Comparison of ENCODE assay signal across 1 cellular context in the genomic region with DNA sequence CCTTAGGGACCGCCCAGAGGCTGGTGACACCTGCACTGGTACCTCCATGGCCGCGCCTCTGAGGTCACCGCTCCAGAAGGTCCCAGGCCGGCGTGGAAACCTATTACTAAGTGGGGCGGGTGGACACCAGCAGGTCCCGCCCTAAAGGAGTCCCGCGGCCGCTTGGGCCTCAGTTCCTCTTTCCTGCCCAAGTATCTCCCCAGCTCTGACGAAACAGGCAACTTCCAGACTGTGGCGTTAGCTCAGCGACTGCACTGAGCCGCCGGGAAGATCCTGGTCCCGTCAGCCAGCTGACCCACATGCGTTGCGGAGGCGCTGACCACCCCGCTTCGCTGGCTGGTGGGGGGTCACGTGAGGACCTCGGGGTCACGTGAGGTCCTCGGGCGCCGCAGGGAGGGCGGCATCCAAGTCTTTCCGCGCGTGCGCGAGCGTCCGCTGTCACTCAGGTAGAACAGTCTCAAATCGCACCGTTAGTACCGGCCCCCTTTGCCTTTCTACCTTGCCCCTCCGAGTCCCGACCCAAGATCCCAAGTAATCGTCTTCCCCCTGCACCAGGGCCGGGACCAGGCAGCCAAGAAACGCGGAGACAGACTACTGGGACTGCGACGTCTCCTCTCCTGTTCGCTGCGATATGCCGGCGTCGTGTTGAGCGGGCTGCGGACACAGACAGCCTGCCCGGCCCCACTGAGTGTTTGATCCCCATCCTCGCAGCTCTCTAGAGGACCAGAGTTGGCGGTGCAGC.
TF ChIP-seq lines count a peak whose summit lies in the region.

No MANE protein-coding gene starts in this region.

TF ChIP-seq in HepG2, 621 proteins besides CTCF, POLR2A, EP300 and RAD21 (continued from another document and continues in another):
- TF ChIP-seq, protein P1, sequence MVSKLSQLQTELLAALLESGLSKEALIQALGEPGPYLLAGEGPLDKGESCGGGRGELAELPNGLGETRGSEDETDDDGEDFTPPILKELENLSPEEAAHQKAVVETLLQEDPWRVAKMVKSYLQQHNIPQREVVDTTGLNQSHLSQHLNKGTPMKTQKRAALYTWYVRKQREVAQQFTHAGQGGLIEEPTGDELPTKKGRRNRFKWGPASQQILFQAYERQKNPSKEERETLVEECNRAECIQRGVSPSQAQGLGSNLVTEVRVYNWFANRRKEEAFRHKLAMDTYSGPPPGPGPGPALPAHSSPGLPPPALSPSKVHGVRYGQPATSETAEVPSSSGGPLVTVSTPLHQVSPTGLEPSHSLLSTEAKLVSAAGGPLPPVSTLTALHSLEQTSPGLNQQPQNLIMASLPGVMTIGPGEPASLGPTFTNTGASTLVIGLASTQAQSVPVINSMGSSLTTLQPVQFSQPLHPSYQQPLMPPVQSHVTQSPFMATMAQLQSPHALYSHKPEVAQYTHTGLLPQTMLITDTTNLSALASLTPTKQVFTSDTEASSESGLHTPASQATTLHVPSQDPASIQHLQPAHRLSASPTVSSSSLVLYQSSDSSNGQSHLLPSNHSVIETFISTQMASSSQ (IDR thresholded peaks at IDR 0.05; ENCODE audit: low read depth): no peak
- TF ChIP-seq, protein P1 (CRISPR knock-in tag; IDR thresholded peaks at IDR 0.05; ENCODE audit: borderline replicate concordance): no peak
- no peak for TF ChIP-seq TBX3 (IDR thresholded peaks at IDR 0.05; ENCODE audit: borderline replicate concordance)
- no peak for TF ChIP-seq SMAD3 (CRISPR knock-in tag; IDR thresholded peaks at IDR 0.05)
- TF ChIP-seq, protein P2, sequence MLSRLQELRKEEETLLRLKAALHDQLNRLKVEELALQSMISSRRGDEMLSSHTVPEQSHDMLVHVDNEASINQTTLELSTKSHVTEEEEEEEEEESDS (CRISPR knock-in tag; IDR thresholded peaks at IDR 0.05; ENCODE audit: borderline replicate concordance): no peak
- TF ChIP-seq ELF3 (CRISPR knock-in tag; IDR thresholded peaks at IDR 0.05): no peak
- no peak for TF ChIP-seq ZNF33A (CRISPR knock-in tag; IDR thresholded peaks at IDR 0.05; ENCODE audit: borderline replicate concordance)
- TF ChIP-seq, protein P3, sequence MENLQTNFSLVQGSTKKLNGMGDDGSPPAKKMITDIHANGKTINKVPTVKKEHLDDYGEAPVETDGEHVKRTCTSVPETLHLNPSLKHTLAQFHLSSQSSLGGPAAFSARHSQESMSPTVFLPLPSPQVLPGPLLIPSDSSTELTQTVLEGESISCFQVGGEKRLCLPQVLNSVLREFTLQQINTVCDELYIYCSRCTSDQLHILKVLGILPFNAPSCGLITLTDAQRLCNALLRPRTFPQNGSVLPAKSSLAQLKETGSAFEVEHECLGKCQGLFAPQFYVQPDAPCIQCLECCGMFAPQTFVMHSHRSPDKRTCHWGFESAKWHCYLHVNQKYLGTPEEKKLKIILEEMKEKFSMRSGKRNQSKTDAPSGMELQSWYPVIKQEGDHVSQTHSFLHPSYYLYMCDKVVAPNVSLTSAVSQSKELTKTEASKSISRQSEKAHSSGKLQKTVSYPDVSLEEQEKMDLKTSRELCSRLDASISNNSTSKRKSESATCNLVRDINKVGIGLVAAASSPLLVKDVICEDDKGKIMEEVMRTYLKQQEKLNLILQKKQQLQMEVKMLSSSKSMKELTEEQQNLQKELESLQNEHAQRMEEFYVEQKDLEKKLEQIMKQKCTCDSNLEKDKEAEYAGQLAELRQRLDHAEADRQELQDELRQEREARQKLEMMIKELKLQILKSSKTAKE (CRISPR knock-in tag; IDR thresholded peaks at IDR 0.05; ENCODE audit: borderline replicate concordance): no peak
- TF ChIP-seq ETV6 (CRISPR knock-in tag; conservative IDR thresholded peaks at IDR 0.05): no peak
- TF ChIP-seq ZNF20 (CRISPR knock-in tag; IDR thresholded peaks at IDR 0.05): no peak
- 0 out of 2 replicates have a peak, but pooled peaks have one; percentile 51 for TF ChIP-seq ZNF124 (CRISPR knock-in tag; IDR thresholded peaks at IDR 0.05)
- peak; percentile 85; the same call in 1 of the 2 replicates for TF ChIP-seq ZNF546 (CRISPR knock-in tag; conservative IDR thresholded peaks at IDR 0.05)
- TF ChIP-seq ZNF737 (CRISPR knock-in tag; IDR thresholded peaks at IDR 0.05; ENCODE audit: borderline replicate concordance): no peak
- TF ChIP-seq, protein P4, sequence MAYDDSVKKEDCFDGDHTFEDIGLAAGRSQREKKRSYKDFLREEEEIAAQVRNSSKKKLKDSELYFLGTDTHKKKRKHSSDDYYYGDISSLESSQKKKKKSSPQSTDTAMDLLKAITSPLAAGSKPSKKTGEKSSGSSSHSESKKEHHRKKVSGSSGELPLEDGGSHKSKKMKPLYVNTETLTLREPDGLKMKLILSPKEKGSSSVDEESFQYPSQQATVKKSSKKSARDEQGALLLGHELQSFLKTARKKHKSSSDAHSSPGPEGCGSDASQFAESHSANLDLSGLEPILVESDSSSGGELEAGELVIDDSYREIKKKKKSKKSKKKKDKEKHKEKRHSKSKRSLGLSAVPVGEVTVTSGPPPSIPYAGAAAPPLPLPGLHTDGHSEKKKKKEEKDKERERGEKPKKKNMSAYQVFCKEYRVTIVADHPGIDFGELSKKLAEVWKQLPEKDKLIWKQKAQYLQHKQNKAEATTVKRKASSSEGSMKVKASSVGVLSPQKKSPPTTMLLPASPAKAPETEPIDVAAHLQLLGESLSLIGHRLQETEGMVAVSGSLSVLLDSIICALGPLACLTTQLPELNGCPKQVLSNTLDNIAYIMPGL (CRISPR knock-in tag; IDR thresholded peaks at IDR 0.05; ENCODE audit: borderline replicate concordance in 1 of 2, low read depth in 1 of 2): peak in 1 of 2 experiments; percentile 24; a peak in 1 of 4 replicates
- TF ChIP-seq, protein P5, sequence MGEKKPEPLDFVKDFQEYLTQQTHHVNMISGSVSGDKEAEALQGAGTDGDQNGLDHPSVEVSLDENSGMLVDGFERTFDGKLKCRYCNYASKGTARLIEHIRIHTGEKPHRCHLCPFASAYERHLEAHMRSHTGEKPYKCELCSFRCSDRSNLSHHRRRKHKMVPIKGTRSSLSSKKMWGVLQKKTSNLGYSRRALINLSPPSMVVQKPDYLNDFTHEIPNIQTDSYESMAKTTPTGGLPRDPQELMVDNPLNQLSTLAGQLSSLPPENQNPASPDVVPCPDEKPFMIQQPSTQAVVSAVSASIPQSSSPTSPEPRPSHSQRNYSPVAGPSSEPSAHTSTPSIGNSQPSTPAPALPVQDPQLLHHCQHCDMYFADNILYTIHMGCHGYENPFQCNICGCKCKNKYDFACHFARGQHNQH (CRISPR knock-in tag; IDR thresholded peaks at IDR 0.05): 0 out of 2 replicates have a peak, but pooled peaks have one; percentile 20
- no peak for TF ChIP-seq SSRP1 (CRISPR knock-in tag; IDR thresholded peaks at IDR 0.05)
- TF ChIP-seq HOXA5 (CRISPR knock-in tag; IDR thresholded peaks at IDR 0.05): no peak
- TF ChIP-seq, protein P6, sequence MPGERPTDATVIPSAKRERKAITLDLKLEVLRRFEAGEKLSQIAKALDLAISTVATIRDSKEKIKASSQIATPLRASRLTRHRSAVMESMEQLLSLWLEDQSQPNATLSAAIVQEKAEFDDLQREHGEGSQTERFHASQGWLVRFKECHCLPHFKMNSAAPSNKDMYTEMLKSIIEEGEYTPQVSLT (CRISPR knock-in tag; IDR thresholded peaks at IDR 0.05; ENCODE audit: borderline replicate concordance, low read depth): no peak
- TF ChIP-seq, protein P7, sequence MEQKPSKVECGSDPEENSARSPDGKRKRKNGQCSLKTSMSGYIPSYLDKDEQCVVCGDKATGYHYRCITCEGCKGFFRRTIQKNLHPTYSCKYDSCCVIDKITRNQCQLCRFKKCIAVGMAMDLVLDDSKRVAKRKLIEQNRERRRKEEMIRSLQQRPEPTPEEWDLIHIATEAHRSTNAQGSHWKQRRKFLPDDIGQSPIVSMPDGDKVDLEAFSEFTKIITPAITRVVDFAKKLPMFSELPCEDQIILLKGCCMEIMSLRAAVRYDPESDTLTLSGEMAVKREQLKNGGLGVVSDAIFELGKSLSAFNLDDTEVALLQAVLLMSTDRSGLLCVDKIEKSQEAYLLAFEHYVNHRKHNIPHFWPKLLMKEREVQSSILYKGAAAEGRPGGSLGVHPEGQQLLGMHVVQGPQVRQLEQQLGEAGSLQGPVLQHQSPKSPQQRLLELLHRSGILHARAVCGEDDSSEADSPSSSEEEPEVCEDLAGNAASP (CRISPR knock-in tag; IDR thresholded peaks at IDR 0.05; ENCODE audit: borderline replicate concordance): peak; percentile 94
- TF ChIP-seq ZNF282 (IDR thresholded peaks at IDR 0.05; ENCODE audit: partially characterized antibody): no peak
- TF ChIP-seq ARNT (IDR thresholded peaks at IDR 0.05): no peak
- no peak for TF ChIP-seq RCOR2 (CRISPR knock-in tag; IDR thresholded peaks at IDR 0.05)
- no peak for TF ChIP-seq JARID2 (CRISPR knock-in tag; IDR thresholded peaks at IDR 0.05; ENCODE audit: insufficient replicate concordance)
- no peak for TF ChIP-seq PTBP1 (IDR thresholded peaks at IDR 0.05; ENCODE audit: low read depth, low read length, poor library complexity, severe bottlenecking)
- no peak for TF ChIP-seq MIXL1 (CRISPR knock-in tag; IDR thresholded peaks at IDR 0.05)
- TF ChIP-seq, protein P8, sequence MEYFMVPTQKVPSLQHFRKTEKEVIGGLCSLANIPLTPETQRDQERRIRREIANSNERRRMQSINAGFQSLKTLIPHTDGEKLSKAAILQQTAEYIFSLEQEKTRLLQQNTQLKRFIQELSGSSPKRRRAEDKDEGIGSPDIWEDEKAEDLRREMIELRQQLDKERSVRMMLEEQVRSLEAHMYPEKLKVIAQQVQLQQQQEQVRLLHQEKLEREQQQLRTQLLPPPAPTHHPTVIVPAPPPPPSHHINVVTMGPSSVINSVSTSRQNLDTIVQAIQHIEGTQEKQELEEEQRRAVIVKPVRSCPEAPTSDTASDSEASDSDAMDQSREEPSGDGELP (IDR thresholded peaks at IDR 0.05; ENCODE audit: borderline replicate concordance, low read depth): no peak
- no peak for TF ChIP-seq ZKSCAN5 (CRISPR knock-in tag; IDR thresholded peaks at IDR 0.05)
- TF ChIP-seq STAT5B (CRISPR knock-in tag; IDR thresholded peaks at IDR 0.05): no peak
- TF ChIP-seq ZNF598 (CRISPR knock-in tag; IDR thresholded peaks at IDR 0.05; ENCODE audit: borderline replicate concordance): no peak; the same call in 1 of the 2 replicates
- TF ChIP-seq, protein P9, sequence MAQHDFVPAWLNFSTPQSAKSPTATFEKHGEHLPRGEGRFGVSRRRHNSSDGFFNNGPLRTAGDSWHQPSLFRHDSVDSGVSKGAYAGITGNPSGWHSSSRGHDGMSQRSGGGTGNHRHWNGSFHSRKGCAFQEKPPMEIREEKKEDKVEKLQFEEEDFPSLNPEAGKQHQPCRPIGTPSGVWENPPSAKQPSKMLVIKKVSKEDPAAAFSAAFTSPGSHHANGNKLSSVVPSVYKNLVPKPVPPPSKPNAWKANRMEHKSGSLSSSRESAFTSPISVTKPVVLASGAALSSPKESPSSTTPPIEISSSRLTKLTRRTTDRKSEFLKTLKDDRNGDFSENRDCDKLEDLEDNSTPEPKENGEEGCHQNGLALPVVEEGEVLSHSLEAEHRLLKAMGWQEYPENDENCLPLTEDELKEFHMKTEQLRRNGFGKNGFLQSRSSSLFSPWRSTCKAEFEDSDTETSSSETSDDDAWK (CRISPR knock-in tag; IDR thresholded peaks at IDR 0.05): no peak
- 0 out of 2 replicates have a peak, but pooled peaks have one; percentile 6 for TF ChIP-seq ETV5 (CRISPR knock-in tag; IDR thresholded peaks at IDR 0.05; ENCODE audit: borderline replicate concordance)
- TF ChIP-seq ZNF326 (CRISPR knock-in tag; IDR thresholded peaks at IDR 0.05; ENCODE audit: borderline replicate concordance): no peak
- no peak for TF ChIP-seq POLR2AphosphoS2 (IDR thresholded peaks at IDR 0.05; ENCODE audit: low read depth, low read length)
- no peak for TF ChIP-seq CC2D1A (CRISPR knock-in tag; IDR thresholded peaks at IDR 0.05)
- TF ChIP-seq, protein P10, sequence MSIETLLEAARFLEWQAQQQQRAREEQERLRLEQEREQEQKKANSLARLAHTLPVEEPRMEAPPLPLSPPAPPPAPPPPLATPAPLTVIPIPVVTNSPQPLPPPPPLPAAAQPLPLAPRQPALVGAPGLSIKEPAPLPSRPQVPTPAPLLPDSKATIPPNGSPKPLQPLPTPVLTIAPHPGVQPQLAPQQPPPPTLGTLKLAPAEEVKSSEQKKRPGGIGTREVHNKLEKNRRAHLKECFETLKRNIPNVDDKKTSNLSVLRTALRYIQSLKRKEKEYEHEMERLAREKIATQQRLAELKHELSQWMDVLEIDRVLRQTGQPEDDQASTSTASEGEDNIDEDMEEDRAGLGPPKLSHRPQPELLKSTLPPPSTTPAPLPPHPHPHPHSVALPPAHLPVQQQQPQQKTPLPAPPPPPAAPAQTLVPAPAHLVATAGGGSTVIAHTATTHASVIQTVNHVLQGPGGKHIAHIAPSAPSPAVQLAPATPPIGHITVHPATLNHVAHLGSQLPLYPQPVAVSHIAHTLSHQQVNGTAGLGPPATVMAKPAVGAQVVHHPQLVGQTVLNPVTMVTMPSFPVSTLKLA (IDR thresholded peaks at IDR 0.05): peak; percentile 61
- no peak for TF ChIP-seq DNMT1 (CRISPR knock-in tag; IDR thresholded peaks at IDR 0.05)
- no peak for TF ChIP-seq PHF21A (CRISPR knock-in tag; IDR thresholded peaks at IDR 0.05)
- no peak for TF ChIP-seq ELF4 (CRISPR knock-in tag; IDR thresholded peaks at IDR 0.05; ENCODE audit: borderline replicate concordance)
- no peak for TF ChIP-seq KDM3A (CRISPR knock-in tag; IDR thresholded peaks at IDR 0.05; ENCODE audit: low read depth)
- TF ChIP-seq, protein P11, sequence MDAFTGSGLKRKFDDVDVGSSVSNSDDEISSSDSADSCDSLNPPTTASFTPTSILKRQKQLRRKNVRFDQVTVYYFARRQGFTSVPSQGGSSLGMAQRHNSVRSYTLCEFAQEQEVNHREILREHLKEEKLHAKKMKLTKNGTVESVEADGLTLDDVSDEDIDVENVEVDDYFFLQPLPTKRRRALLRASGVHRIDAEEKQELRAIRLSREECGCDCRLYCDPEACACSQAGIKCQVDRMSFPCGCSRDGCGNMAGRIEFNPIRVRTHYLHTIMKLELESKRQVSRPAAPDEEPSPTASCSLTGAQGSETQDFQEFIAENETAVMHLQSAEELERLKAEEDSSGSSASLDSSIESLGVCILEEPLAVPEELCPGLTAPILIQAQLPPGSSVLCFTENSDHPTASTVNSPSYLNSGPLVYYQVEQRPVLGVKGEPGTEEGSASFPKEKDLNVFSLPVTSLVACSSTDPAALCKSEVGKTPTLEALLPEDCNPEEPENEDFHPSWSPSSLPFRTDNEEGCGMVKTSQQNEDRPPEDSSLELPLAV (CRISPR knock-in tag; conservative IDR thresholded peaks at IDR 0.05; ENCODE audit: low read depth): no peak
